19 cellular contexts compared by ENCODE assay signal in the genomic region with DNA sequence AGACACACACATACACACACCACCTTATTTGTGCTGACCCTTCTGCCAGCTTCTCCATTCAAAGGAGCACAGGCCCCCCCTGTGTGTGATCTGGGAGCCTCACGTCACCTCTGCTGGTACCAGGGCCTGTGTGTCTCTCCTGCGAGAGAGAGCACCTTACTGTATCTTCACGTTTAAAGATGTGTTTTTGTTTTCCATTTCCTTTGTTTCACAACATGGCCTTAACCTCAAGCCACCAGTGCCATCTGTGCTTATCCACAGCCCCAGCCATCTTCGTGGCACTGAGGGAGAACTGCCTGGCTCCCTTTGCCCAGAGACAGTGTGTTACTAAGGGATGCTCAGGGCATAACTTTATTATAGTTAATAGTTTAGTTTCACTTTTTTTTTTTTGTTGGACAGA. TPM values are rescaled to one million over a fixed set of nuclear protein-coding genes. Genes with fewer than 3 reads are reported as not detected.
DNase-seq lines count a peak whose midpoint lies in the region; ATAC-seq and TF ChIP-seq lines count a peak whose summit lies in the region.
"Had no signal": no experiment of that assay in that cellular context is flagged by ENCODE, and none has a peak within 500 bp of the region (broad histone marks: within the 10 kb centered on the region; RNA-seq: fewer than 3 reads in every experiment).

No MANE protein-coding gene starts in this region.

- no peaks in the 10 kb centered on the region for H3K9me3 ChIP-seq in stomach
- H3K9me3 ChIP-seq: A549, MG63, prostate gland had no signal

- H3K4me3 ChIP-seq in NB4 (ENCODE audit: low read depth, low read length) (no peak overlapping the region), stomach (no peak overlapping the region)
- H3K4me3 ChIP-seq: A549, MG63, prostate gland had no signal

- peaks cover 24% of the 10 kb centered on the region for H3K36me3 Mint-ChIP-seq in activated CD8-positive, alpha-beta T cell treated with anti-CD3 and anti-CD28 coated beads, Interleukin-2, amount 10 ng/mL, durations not matched to agents 7 days and 5 days (ENCODE audit: low read depth)
- H3K36me3 Mint-ChIP-seq in activated CD8-positive, alpha-beta T cell treated with anti-CD3 and anti-CD28 coated beads for 36 hours (ENCODE audit: low read depth) = peaks cover 24% of the 10 kb centered on the region
- H3K36me3 Mint-ChIP-seq in immature natural killer cell = peaks cover 12 to 22% (median 14%) of the 10 kb centered on the region in 3 donors

- H3K27ac Mint-ChIP-seq in activated CD8-positive, alpha-beta T cell treated with anti-CD3 and anti-CD28 coated beads, Interleukin-2, amount 10 ng/mL, durations not matched to agents 7 days and 5 days = no peak overlapping the region
- no peak overlapping the region for H3K27ac Mint-ChIP-seq in activated CD8-positive, alpha-beta T cell treated with anti-CD3 and anti-CD28 coated beads for 36 hours
- H3K27ac Mint-ChIP-seq in immature natural killer cell = peak overlapping the region in 5 of 6 donors; percentile 94 to 100 (median 98)
- H3K27ac Mint-ChIP-seq: T-helper 2 cell treated with Interferon-gamma antibody and Interleukin-4, amounts not matched to agents 5 μg/mL and 100 μg/mL, for 36 hours had no signal

- 49 to 76% (median 63%) methylated on average over 4 of the region's 4 CpGs for WGBS in stomach, 5 donors

- H3K9me3 Mint-ChIP-seq in activated CD8-positive, alpha-beta T cell treated with anti-CD3 and anti-CD28 coated beads, Interleukin-2, amount 10 ng/mL, durations not matched to agents 7 days and 5 days (ENCODE audit: insufficient read depth) = no peaks in the 10 kb centered on the region
- H3K9me3 Mint-ChIP-seq in activated CD8-positive, alpha-beta T cell treated with anti-CD3 and anti-CD28 coated beads for 36 hours = no peaks in the 10 kb centered on the region
- peaks cover 0 to 4% (median 0%) of the 10 kb centered on the region in 6 donors for H3K9me3 Mint-ChIP-seq in immature natural killer cell
- H3K9me3 Mint-ChIP-seq: brain; T-helper 2 cell treated with Interferon-gamma antibody and Interleukin-4, amounts not matched to agents 5 μg/mL and 100 μg/mL, for 36 hours had no signal

- peak; percentile 33 for ATAC-seq in activated CD8-positive, alpha-beta T cell treated with anti-CD3 and anti-CD28 coated beads, Interleukin-2, amount 10 ng/mL, durations not matched to agents 7 days and 5 days
- no peak for ATAC-seq in activated CD8-positive, alpha-beta T cell treated with anti-CD3 and anti-CD28 coated beads for 36 hours
- ATAC-seq in HG02588 (IDR thresholded peaks at IDR 0.05; ENCODE audit: unreplicated experiment) = no peak

- TF ChIP-seq POLR2A in NB4 (IDR thresholded peaks at IDR 0.05; ENCODE audit: extremely low read depth, insufficient read length) = no peak
- no peak for TF ChIP-seq POLR2A in stomach (IDR thresholded peaks at IDR 0.05)

- POLR2A ChIA-PET in activated CD8-positive, alpha-beta T cell treated with anti-CD3 and anti-CD28 coated beads, Interleukin-2, amount 10 ng/mL, durations not matched to agents 7 days and 5 days (lab: Charles Lee) = no interaction called here
- POLR2A ChIA-PET in activated CD8-positive, alpha-beta T cell treated with anti-CD3 and anti-CD28 coated beads for 36 hours (lab: Charles Lee) = interaction anchor here (1.3 kb wide), 1 partner anchor 17 kb away, joined by 3 read pairs; no protein-coding TSS in a partner anchor

- no peak for DNase-seq in activated CD8-positive, alpha-beta T cell treated with anti-CD3 and anti-CD28 coated beads, Interleukin-2, amount 10 ng/mL, durations not matched to agents 7 days and 5 days
- DNase-seq in activated CD8-positive, alpha-beta T cell treated with anti-CD3 and anti-CD28 coated beads for 36 hours = no peak
- DNase-seq in NB4 (ENCODE audit: low read depth) (peak; percentile 50), immature natural killer cell (peak; percentile 53 to 67 (median 55)), stomach (no peak), T1000 (lab: John Stamatoyannopoulos, UW) (no peak), amygdala (lab: John Stamatoyannopoulos, UW) (no peak)
- DNase-seq: activated CD4-positive, alpha-beta T cell treated with anti-CD3 and anti-CD28 coated beads, Interleukin-2, amount 50 U/mL, for 1 hour; activated effector memory CD4-positive, alpha-beta T cell treated with anti-CD3 and anti-CD28 coated beads, Interleukin-2, amount 50 U/mL, for 16 hours; effector memory CD4-positive, alpha-beta T cell; foreskin melanocyte; MG63; NCI-H2171; SHP77 treated with DMSO at 0.1 percent for 48 hours had no signal

- no peaks in the 10 kb centered on the region for H3K27me3 ChIP-seq in stomach
- H3K27me3 ChIP-seq: MG63 had no signal

- CTCF ChIA-PET in activated CD8-positive, alpha-beta T cell treated with anti-CD3 and anti-CD28 coated beads, Interleukin-2, amount 10 ng/mL, durations not matched to agents 7 days and 5 days (lab: Charles Lee) = interaction anchor here (1.5 to 2.0 kb wide), 2 partner anchors 12 to 31 kb away, joined by 3 to 8 read pairs; no protein-coding TSS in a partner anchor
- CTCF ChIA-PET in activated CD8-positive, alpha-beta T cell treated with anti-CD3 and anti-CD28 coated beads for 36 hours (lab: Charles Lee) = interaction anchor here (0.6 to 5.1 kb wide), 5 partner anchors 11 to 236 kb away, joined by 3 to 58 read pairs (median 3); no protein-coding TSS in a partner anchor

- intact Hi-C loops in activated CD8-positive, alpha-beta T cell treated with anti-CD3 and anti-CD28 coated beads for 36 hours (cut with micrococcal nuclease) = no loop called here
- intact Hi-C loops in stomach (cut with DNase I; ENCODE audit: low total_unique reads) = no loop called here

- no peaks in the 10 kb centered on the region for H3K27me3 Mint-ChIP-seq in activated CD8-positive, alpha-beta T cell treated with anti-CD3 and anti-CD28 coated beads, Interleukin-2, amount 10 ng/mL, durations not matched to agents 7 days and 5 days (ENCODE audit: low read depth)
- H3K27me3 Mint-ChIP-seq in activated CD8-positive, alpha-beta T cell treated with anti-CD3 and anti-CD28 coated beads for 36 hours = no peaks in the 10 kb centered on the region
- H3K27me3 Mint-ChIP-seq in immature natural killer cell (ENCODE audit: low read depth in 3 of 3) = peaks cover 10 to 24% (median 14%) of the 10 kb centered on the region in 3 donors
- H3K27me3 Mint-ChIP-seq: brain had no signal

- TF ChIP-seq EP300 in stomach (IDR thresholded peaks at IDR 0.05) = no peak

- TF ChIP-seq CTCF in activated CD8-positive, alpha-beta T cell treated with anti-CD3 and anti-CD28 coated beads for 36 hours (IDR thresholded peaks at IDR 0.05) = no peak
- TF ChIP-seq CTCF in NB4 (IDR thresholded peaks at IDR 0.05; ENCODE audit: low read depth, low read length) = no peak
- TF ChIP-seq CTCF in stomach (IDR thresholded peaks at IDR 0.05) = no peak

- H3K4me1 ChIP-seq in stomach = peaks cover 68 to 99% (median 86%) of the 10 kb centered on the region in 4 donors

- H3K36me3 ChIP-seq in stomach = peaks cover 3 to 19% (median 10%) of the 10 kb centered on the region in 4 donors
- H3K36me3 ChIP-seq: prostate gland had no signal

- H3K4me3 Mint-ChIP-seq in activated CD8-positive, alpha-beta T cell treated with anti-CD3 and anti-CD28 coated beads, Interleukin-2, amount 10 ng/mL, durations not matched to agents 7 days and 5 days = no peak overlapping the region
- no peak overlapping the region for H3K4me3 Mint-ChIP-seq in activated CD8-positive, alpha-beta T cell treated with anti-CD3 and anti-CD28 coated beads for 36 hours
- H3K4me3 Mint-ChIP-seq in immature natural killer cell = peak overlapping the region; percentile 72 to 92 (median 75)
- H3K4me3 Mint-ChIP-seq: brain; T-helper 2 cell treated with Interferon-gamma antibody and Interleukin-4, amounts not matched to agents 5 μg/mL and 100 μg/mL, for 36 hours had no signal

- H3K4me1 Mint-ChIP-seq in activated CD8-positive, alpha-beta T cell treated with anti-CD3 and anti-CD28 coated beads, Interleukin-2, amount 10 ng/mL, durations not matched to agents 7 days and 5 days (ENCODE audit: low read depth) = peaks cover 50% of the 10 kb centered on the region
- peaks cover 47% of the 10 kb centered on the region for H3K4me1 Mint-ChIP-seq in activated CD8-positive, alpha-beta T cell treated with anti-CD3 and anti-CD28 coated beads for 36 hours (ENCODE audit: low read depth)
- H3K4me1 Mint-ChIP-seq in immature natural killer cell = peaks cover 44 to 93% of the 10 kb centered on the region in 2 donors

- H3K27ac ChIP-seq in stomach = peak overlapping the region; percentile 43 to 75 (median 65)

RNA-seq across cellular contexts. Expression of a gene that starts 52.3 kb away (rescaled TPM):
- total RNA-seq in activated CD8-positive, alpha-beta T cell treated with anti-CD3 and anti-CD28 coated beads, Interleukin-2, amount 10 ng/mL, durations not matched to agents 7 days and 5 days = 10 to 100 TPM; 71.3 to 71.9 TPM
- 10 to 100 TPM; 36.8 to 38.9 TPM for total RNA-seq in activated CD8-positive, alpha-beta T cell treated with anti-CD3 and anti-CD28 coated beads for 36 hours
- polyA plus RNA-seq in immature natural killer cell (10 to 100 TPM; 26.9 to 70.6 (median 33.1) TPM), stomach (10 to 100 TPM in 1 of 3 donors, 1 to 10 TPM in 2; 5.1 to 16.9 (median 8.9) TPM)
- 100 to 1,000 TPM in 4 of 5 donors, 10 to 100 TPM in 1; 16.5 to 192 (median 148) TPM for total RNA-seq in stomach

Comparison
In these comparisons a context has a peak if more than half of its experiments do, and no peak if none do; other contexts are left out.
1. DNase-seq: peak in NB4 (single experiment) and immature natural killer cell (3 of 3); none in activated CD8-positive, alpha-beta T cell treated with anti-CD3 and anti-CD28 coated beads, Interleukin-2, amount 10 ng/mL, durations not matched to agents 7 days and 5 days (single experiment), activated CD8-positive, alpha-beta T cell treated with anti-CD3 and anti-CD28 coated beads for 36 hours (single experiment), stomach (single experiment), T1000 (single experiment) and amygdala (0 of 56).
2. H3K27ac Mint-ChIP-seq: peak in immature natural killer cell (5 of 6); none in activated CD8-positive, alpha-beta T cell treated with anti-CD3 and anti-CD28 coated beads, Interleukin-2, amount 10 ng/mL, durations not matched to agents 7 days and 5 days (single experiment) and activated CD8-positive, alpha-beta T cell treated with anti-CD3 and anti-CD28 coated beads for 36 hours (single experiment).
3. H3K4me3 Mint-ChIP-seq: peak in immature natural killer cell (5 of 5); none in activated CD8-positive, alpha-beta T cell treated with anti-CD3 and anti-CD28 coated beads, Interleukin-2, amount 10 ng/mL, durations not matched to agents 7 days and 5 days (single experiment) and activated CD8-positive, alpha-beta T cell treated with anti-CD3 and anti-CD28 coated beads for 36 hours (single experiment).